14 cellular contexts compared by ENCODE assay signal in the genomic region with DNA sequence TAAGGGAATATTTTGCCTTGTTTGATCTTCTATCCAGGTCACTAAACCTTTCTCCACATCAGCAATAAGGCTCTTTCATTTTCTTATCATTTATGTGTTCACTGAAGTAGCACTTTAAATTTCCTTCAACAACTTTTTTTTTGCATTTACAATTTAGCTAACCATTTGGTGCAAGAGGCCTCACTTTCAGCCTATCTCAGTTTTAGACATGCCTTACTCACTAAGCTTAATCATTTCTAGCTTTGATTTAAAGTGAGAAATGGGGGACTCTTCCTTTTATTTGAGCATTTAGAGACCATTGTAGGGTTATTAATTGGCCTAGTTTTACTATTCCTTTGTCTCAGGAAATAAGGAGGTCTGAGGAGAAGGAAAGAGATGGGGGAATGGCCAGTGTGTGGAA.
DNase-seq lines count a peak whose midpoint lies in the region; ATAC-seq lines count a peak whose summit lies in the region.
"Had no signal": no experiment of that assay in that cellular context is flagged by ENCODE, and none has a peak within 500 bp of the region (broad histone marks: within the 10 kb centered on the region; RNA-seq: fewer than 3 reads in every experiment).

No MANE protein-coding gene starts in this region.

- peak overlapping the region; percentile 9 for H3K27ac Mint-ChIP-seq in activated CD4-positive, alpha-beta T cell treated with anti-CD3 and anti-CD28 coated beads for 36 hours
- peak overlapping the region; percentile 9 for H3K27ac Mint-ChIP-seq in activated CD8-positive, alpha-beta memory T cell treated with anti-CD3 and anti-CD28 coated beads, Interleukin-2, amount 10 ng/mL, durations not matched to agents 7 days and 5 days
- H3K27ac Mint-ChIP-seq in stimulated activated effector memory CD8-positive, alpha-beta T cell treated with anti-CD3 and anti-CD28 coated beads, Interleukin-12 subunit alpha, Interleukin-12 subunit beta, amount 100 ng/mL, for 72 hours: no peak overlapping the region
- H3K27ac Mint-ChIP-seq: B cell; CD4-positive, alpha-beta T cell; CD8-positive, alpha-beta T cell had no signal

- H3K4me3 Mint-ChIP-seq in activated CD4-positive, alpha-beta T cell treated with anti-CD3 and anti-CD28 coated beads for 36 hours: no peak overlapping the region
- no peak overlapping the region for H3K4me3 Mint-ChIP-seq in activated CD8-positive, alpha-beta memory T cell treated with anti-CD3 and anti-CD28 coated beads, Interleukin-2, amount 10 ng/mL, durations not matched to agents 7 days and 5 days
- no peak overlapping the region for H3K4me3 Mint-ChIP-seq in stimulated activated effector memory CD8-positive, alpha-beta T cell treated with anti-CD3 and anti-CD28 coated beads, Interleukin-12 subunit alpha, Interleukin-12 subunit beta, amount 100 ng/mL, for 72 hours
- H3K4me3 Mint-ChIP-seq: B cell; CD4-positive, alpha-beta T cell; CD8-positive, alpha-beta T cell had no signal

- intact Hi-C loops in activated CD4-positive, alpha-beta T cell treated with anti-CD3 and anti-CD28 coated beads for 36 hours (cut with DNase I, micrococcal nuclease): no loop called here

- H3K27me3 Mint-ChIP-seq in activated CD4-positive, alpha-beta T cell treated with anti-CD3 and anti-CD28 coated beads for 36 hours: peaks cover 21% of the 10 kb centered on the region
- H3K27me3 Mint-ChIP-seq in activated CD8-positive, alpha-beta memory T cell treated with anti-CD3 and anti-CD28 coated beads, Interleukin-2, amount 10 ng/mL, durations not matched to agents 7 days and 5 days: no peaks in the 10 kb centered on the region

- H3K4me1 Mint-ChIP-seq in activated CD4-positive, alpha-beta T cell treated with anti-CD3 and anti-CD28 coated beads for 36 hours: peaks cover 16% of the 10 kb centered on the region
- H3K4me1 Mint-ChIP-seq in activated CD8-positive, alpha-beta memory T cell treated with anti-CD3 and anti-CD28 coated beads, Interleukin-2, amount 10 ng/mL, durations not matched to agents 7 days and 5 days: peaks cover 45% of the 10 kb centered on the region
- H3K4me1 Mint-ChIP-seq in stimulated activated effector memory CD8-positive, alpha-beta T cell treated with anti-CD3 and anti-CD28 coated beads, Interleukin-12 subunit alpha, Interleukin-12 subunit beta, amount 100 ng/mL, for 72 hours: peaks cover 41% of the 10 kb centered on the region
- H3K4me1 Mint-ChIP-seq: B cell had no signal

- H3K9me3 Mint-ChIP-seq in activated CD4-positive, alpha-beta T cell treated with anti-CD3 and anti-CD28 coated beads for 36 hours (ENCODE audit: low read depth): peaks cover 15% of the 10 kb centered on the region
- peaks cover 8% of the 10 kb centered on the region for H3K9me3 Mint-ChIP-seq in activated CD8-positive, alpha-beta memory T cell treated with anti-CD3 and anti-CD28 coated beads, Interleukin-2, amount 10 ng/mL, durations not matched to agents 7 days and 5 days (ENCODE audit: low read depth)
- H3K9me3 Mint-ChIP-seq in stimulated activated effector memory CD8-positive, alpha-beta T cell treated with anti-CD3 and anti-CD28 coated beads, Interleukin-12 subunit alpha, Interleukin-12 subunit beta, amount 100 ng/mL, for 72 hours: peaks cover 3% of the 10 kb centered on the region

- CTCF ChIA-PET in activated CD4-positive, alpha-beta T cell treated with anti-CD3 and anti-CD28 coated beads for 36 hours (lab: Charles Lee): interaction anchor here (1.1 to 2.2 kb wide), 3 partner anchors 9 to 20 kb away, joined by 3 to 9 read pairs (median 6); no protein-coding TSS in a partner anchor
- CTCF ChIA-PET in activated CD8-positive, alpha-beta memory T cell treated with anti-CD3 and anti-CD28 coated beads, Interleukin-2, amount 10 ng/mL, durations not matched to agents 7 days and 5 days (lab: Charles Lee): interaction anchor here (0.9 to 1.9 kb wide), 5 partner anchors 11 to 74 kb away, joined by 3 to 11 read pairs (median 4); no protein-coding TSS in a partner anchor

- POLR2A ChIA-PET in activated CD4-positive, alpha-beta T cell treated with anti-CD3 and anti-CD28 coated beads for 36 hours (lab: Charles Lee): interaction anchor here (0.9 kb wide), 1 partner anchor 11 kb away, joined by 6 read pairs; no protein-coding TSS in a partner anchor

- peak; percentile 68 for ATAC-seq in activated CD4-positive, alpha-beta T cell treated with anti-CD3 and anti-CD28 coated beads for 36 hours
- no peak for ATAC-seq in activated CD8-positive, alpha-beta memory T cell treated with anti-CD3 and anti-CD28 coated beads, Interleukin-2, amount 10 ng/mL, durations not matched to agents 7 days and 5 days
- peak; percentile 51 for ATAC-seq in stimulated activated effector memory CD8-positive, alpha-beta T cell treated with anti-CD3 and anti-CD28 coated beads, Interleukin-12 subunit alpha, Interleukin-12 subunit beta, amount 100 ng/mL, for 72 hours
- ATAC-seq: A549; CD8-positive, alpha-beta T cell had no signal

- no peak for DNase-seq in activated CD4-positive, alpha-beta T cell treated with anti-CD3 and anti-CD28 coated beads for 36 hours
- no peak for DNase-seq in activated CD4-positive, alpha-beta T cell treated with anti-CD3 and anti-CD28 coated beads for 1 hour
- no peak for DNase-seq in activated CD8-positive, alpha-beta memory T cell treated with anti-CD3 and anti-CD28 coated beads, Interleukin-2, amount 10 ng/mL, durations not matched to agents 7 days and 5 days
- no peak for DNase-seq in activated CD8-positive, alpha-beta memory T cell treated with anti-CD3 and anti-CD28 coated beads for 24 hours
- DNase-seq in stimulated activated effector memory CD8-positive, alpha-beta T cell treated with anti-CD3 and anti-CD28 coated beads, Interleukin-12 subunit alpha, Interleukin-12 subunit beta, amount 100 ng/mL, for 72 hours (ENCODE audit: low spot score in 2 of 2): no peak
- DNase-seq: AML-193; Caco-2; Calu3; CD4-positive, alpha-beta T cell; CD8-positive, alpha-beta T cell; DMS79 treated with DMSO at 0.1 percent for 48 hours; GF-D8 had no signal

- H3K36me3 Mint-ChIP-seq in activated CD4-positive, alpha-beta T cell treated with anti-CD3 and anti-CD28 coated beads for 36 hours (ENCODE audit: low read depth): peaks cover 8% of the 10 kb centered on the region
- peaks cover 75% of the 10 kb centered on the region for H3K36me3 Mint-ChIP-seq in activated CD8-positive, alpha-beta memory T cell treated with anti-CD3 and anti-CD28 coated beads, Interleukin-2, amount 10 ng/mL, durations not matched to agents 7 days and 5 days
- peaks cover 10% of the 10 kb centered on the region for H3K36me3 Mint-ChIP-seq in stimulated activated effector memory CD8-positive, alpha-beta T cell treated with anti-CD3 and anti-CD28 coated beads, Interleukin-12 subunit alpha, Interleukin-12 subunit beta, amount 100 ng/mL, for 72 hours
